Comparison of ENCODE assay signal across 21 cellular contexts in genomic region chr5:6418679-6419276, GRCh38. TPM values are rescaled to one million over a fixed set of nuclear protein-coding genes. Genes with fewer than 3 reads are reported as not detected.
"Had no signal": no experiment of that assay in that cellular context is flagged by ENCODE, and none has a peak within 500 bp of the region (broad histone marks: within the 10 kb centered on the region; RNA-seq: fewer than 3 reads in every experiment).

No MANE protein-coding gene starts in this region.

- H3K27ac ChIP-seq: esophagus squamous epithelium, gastroesophageal sphincter, lower lobe of right lung, ovary, spleen, testis had no signal

- H3K36me3 ChIP-seq: esophagus squamous epithelium, gastroesophageal sphincter, left ventricle myocardium inferior, lower lobe of right lung, ovary, spleen, transverse colon had no signal

- FAIRE-seq: keratinocyte had no signal

- ATAC-seq: effector memory CD8-positive, alpha-beta T cell; gastroesophageal sphincter; lower lobe of right lung; natural killer cell; right cardiac atrium; stimulated activated naive B cell treated with anti-CD40 and anti-IgM and Interleukin-4, amounts not matched to agents 10 μg/mL and 1 μg/mL and 100 μg/mL, for 72 hours; stimulated activated naive CD8-positive, alpha-beta T cell treated with anti-CD3 and anti-CD28 coated beads, Interleukin-15, amount 100 ng/mL, for 72 hours had no signal

- DNase-seq: cortex of kidney; effector memory CD8-positive, alpha-beta T cell; esophagus squamous epithelium; foreskin fibroblast; immature natural killer cell; left ventricle myocardium inferior; lower lobe of right lung; natural killer cell; ovary; right cardiac atrium; spleen; stimulated activated CD4-positive, alpha-beta T cell treated with anti-CD3 and anti-CD28 coated beads, Interleukin-15, amount 100 ng/mL, for 24 hours; stimulated activated CD4-positive, alpha-beta T cell treated with anti-CD3 and anti-CD28 coated beads, Interleukin-1b, Interleukin-23, amount 100 ng/mL, for 48 hours; stimulated activated CD4-positive, alpha-beta T cell treated with anti-CD3 and anti-CD28 coated beads, Interleukin-4, amount 100 ng/mL, for 24 hours; stimulated activated naive B cell treated with anti-CD40 and anti-IgM and Interleukin-4, amounts not matched to agents 10 μg/mL and 1 μg/mL and 100 μg/mL, for 72 hours; stimulated activated naive CD8-positive, alpha-beta T cell treated with anti-CD3 and anti-CD28 coated beads, Interleukin-15, amount 100 ng/mL, for 72 hours; testis; transverse colon had no signal

- H3K4me1 ChIP-seq: esophagus squamous epithelium, left ventricle myocardium inferior, lower lobe of right lung, spleen, testis had no signal

- H3K9me3 ChIP-seq: esophagus squamous epithelium, gastroesophageal sphincter, left ventricle myocardium inferior, lower lobe of right lung, ovary, spleen, testis, transverse colon had no signal

- H3K27me3 ChIP-seq: ovary, testis, transverse colon had no signal

- H3K4me3 ChIP-seq: esophagus squamous epithelium, gastroesophageal sphincter, left ventricle myocardium inferior, lower lobe of right lung, ovary, spleen, testis, transverse colon had no signal

RNA-seq across cellular contexts. Expression of gene UBE2QL1, which starts 29.9 kb away (rescaled TPM):
- total RNA-seq: epithelial cell of proximal tubule, lower lobe of right lung, natural killer cell had no signal
- polyA plus RNA-seq: immature natural killer cell, keratinocyte had no signal
